ENCODE assay signal across 9 cellular contexts in genomic region chr13:42334329-42334706, GRCh38.
DNase-seq lines count a peak whose midpoint lies in the region; ATAC-seq and FAIRE-seq lines count a peak whose summit lies in the region.
"Had no signal": no experiment of that assay in that cellular context is flagged by ENCODE, and none has a peak within 500 bp of the region (broad histone marks: within the 10 kb centered on the region; RNA-seq: fewer than 3 reads in every experiment).

No MANE protein-coding gene starts in this region.

- H3K36me3 ChIP-seq in iPS-15b (ENCODE audit: control insufficient read depth, insufficient read depth, low read length): no peaks in the 10 kb centered on the region
- H3K36me3 ChIP-seq: left ventricle myocardium inferior, tibial nerve had no signal

- ATAC-seq in GM18517 (IDR thresholded peaks at IDR 0.05; ENCODE audit: unreplicated experiment) (peak; percentile 13), GM21529 (IDR thresholded peaks at IDR 0.05; ENCODE audit: unreplicated experiment) (peak; percentile 43), HG02840 (IDR thresholded peaks at IDR 0.05; ENCODE audit: low FRiP score, unreplicated experiment) (no peak)

- no peaks in the 10 kb centered on the region for H3K27me3 ChIP-seq in iPS-15b (ENCODE audit: control insufficient read depth, insufficient read depth, low read length)
- H3K27me3 ChIP-seq: tibial nerve had no signal

- H3K4me3 ChIP-seq in iPS-15b (ENCODE audit: low read depth, low read length): no peak overlapping the region
- H3K4me3 ChIP-seq: left ventricle myocardium inferior, tibial nerve had no signal

- no peaks in the 10 kb centered on the region for H3K4me1 ChIP-seq in iPS-15b (ENCODE audit: control insufficient read depth, insufficient read depth, low read length)
- H3K4me1 ChIP-seq: left ventricle myocardium inferior had no signal

- H3K9me3 ChIP-seq in iPS-15b (ENCODE audit: control insufficient read depth, insufficient read depth, low read length): no peaks in the 10 kb centered on the region
- H3K9me3 ChIP-seq: left ventricle myocardium inferior, tibial nerve had no signal

- peak overlapping the region; percentile 28 for H3K9ac ChIP-seq in iPS-15b (ENCODE audit: low read depth, low read length)

- DNase-seq in NCI-H2171 (lab: John Stamatoyannopoulos, UW): peak; percentile 40
- no peak for DNase-seq in frontal cortex (ENCODE audit: low spot score in 2 of 2)
- DNase-seq in urothelium cell line (ENCODE audit: low spot score): no peak
- DNase-seq: left ventricle myocardium inferior had no signal

- no peak for FAIRE-seq in frontal cortex (lab: Jason Lieb, UNC)
- FAIRE-seq in urothelium cell line (lab: Jason Lieb, UNC): no peak
